25 cellular contexts compared by ENCODE assay signal in the genomic region with DNA sequence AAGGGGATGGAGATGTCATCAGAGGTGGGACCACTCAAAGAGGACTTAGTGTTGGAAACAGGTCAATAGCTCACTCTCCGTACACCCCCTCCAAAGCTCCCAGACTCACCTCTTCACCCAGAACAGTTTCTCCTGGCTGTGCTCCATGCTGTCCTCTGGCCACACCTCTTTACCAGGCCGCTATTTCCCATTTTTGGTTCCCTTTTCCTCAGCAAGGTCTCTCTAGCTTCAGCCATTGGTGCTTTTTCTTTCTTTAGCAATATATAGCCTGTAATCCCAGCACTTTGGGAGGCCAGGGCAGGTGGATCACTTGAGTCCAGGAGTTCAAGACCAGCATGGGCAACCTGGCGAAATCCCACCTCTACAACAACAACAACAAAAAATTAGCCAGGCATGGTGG.
A peak's percentile ranks its signal among the peaks of the same experiment; 100 is the strongest.
DNase-seq lines count a peak whose midpoint lies in the region; ATAC-seq and TF ChIP-seq lines count a peak whose summit lies in the region.
"Had no signal": no experiment of that assay in that cellular context is flagged by ENCODE, and none has a peak within 500 bp of the region (broad histone marks: within the 10 kb centered on the region; RNA-seq: fewer than 3 reads in every experiment).

No MANE protein-coding gene starts in this region.

- intact Hi-C loops in Right ventricle myocardium superior (cut with DNase I), result loop anchor here (10.0 kb wide), 1 partner anchor 893 kb away; no protein-coding TSS in a partner anchor
- intact Hi-C loops in Panc1 (cut with micrococcal nuclease; ENCODE audit: unreplicated experiment), result loop anchor here (5.0 kb wide), 3 partner anchors 34 to 256 kb away; no protein-coding TSS in a partner anchor
- intact Hi-C loops in activated CD4-positive, alpha-beta T cell treated with anti-CD3 and anti-CD28 coated beads for 36 hours (cut with DNase I, micrococcal nuclease), result loop anchor here (2.0 to 10.0 kb wide), 5 partner anchors 141 to 299 kb away; no protein-coding TSS in a partner anchor

- TF ChIP-seq CTCF in right atrium auricular region (IDR thresholded peaks at IDR 0.05) (no peak), Panc1 (IDR thresholded peaks at IDR 0.05) (no peak)

- H3K4me3 ChIP-seq in right atrium auricular region, result no peak overlapping the region
- H3K4me3 ChIP-seq in Panc1 (ENCODE audit: low read depth in 2 of 2, low read length in 2 of 2), result no peak overlapping the region
- H3K4me3 ChIP-seq: GM12878, hepatocyte, pancreas, smooth muscle cell, testis had no signal

- in situ Hi-C loops in Panc1 (cut with HindIII; ENCODE audit: low pct_unique_long_range_greater_than_20kb, low sequenced_read_pairs), result no loop called here

- CTCF ChIA-PET in Panc1 (lab: Charles Lee), result interaction anchor here (0.6 kb wide), 3 partner anchors 30 to 226 kb away, joined by 3 to 9 read pairs (median 3); no protein-coding TSS in a partner anchor
- CTCF ChIA-PET in activated CD4-positive, alpha-beta T cell treated with anti-CD3 and anti-CD28 coated beads for 36 hours (lab: Charles Lee), result no interaction called here

- POLR2A ChIA-PET in Panc1 (lab: Charles Lee), result no interaction called here
- POLR2A ChIA-PET in activated CD4-positive, alpha-beta T cell treated with anti-CD3 and anti-CD28 coated beads for 36 hours (lab: Charles Lee), result no interaction called here

- no peaks in the 10 kb centered on the region for H3K36me3 Mint-ChIP-seq in activated CD4-positive, alpha-beta T cell treated with anti-CD3 and anti-CD28 coated beads for 36 hours (ENCODE audit: low read depth)

- peaks cover 14% of the 10 kb centered on the region for H3K4me1 Mint-ChIP-seq in activated CD4-positive, alpha-beta T cell treated with anti-CD3 and anti-CD28 coated beads for 36 hours

- DNase-seq in Right ventricle myocardium superior, result no peak
- DNase-seq in right atrium auricular region (ENCODE audit: low spot score), result no peak
- no peak for DNase-seq in Panc1 (ENCODE audit: low read depth, low spot score)
- peak; percentile 29 for DNase-seq in islet precursor cell
- DNase-seq in activated CD4-positive, alpha-beta T cell treated with anti-CD3 and anti-CD28 coated beads for 36 hours, result no peak
- DNase-seq in NCI-H446 (lab: John Stamatoyannopoulos, UW), result no peak
- DNase-seq in stimulated activated CD4-positive, alpha-beta T cell treated with anti-CD3 and anti-CD28 coated beads, Interleukin-2, amount 100 ng/mL, for 24 hours, result no peak
- DNase-seq: activated CD4-positive, alpha-beta T cell treated with anti-CD3 and anti-CD28 coated beads for 48 hours; activated naive CD4-positive, alpha-beta T cell treated with anti-CD3 and anti-CD28 coated beads, Interleukin-2, amount 50 U/mL, for 16 hours; BE2C; mesenchymal stem cell; NCI-H1417; NCI-H2029; NCI-H526; pancreas; retina; stimulated activated CD4-positive, alpha-beta T cell treated with anti-CD3 and anti-CD28 coated beads, Interleukin-1b, Interleukin-23, amount 100 ng/mL, for 48 hours; stimulated activated naive CD8-positive, alpha-beta T cell treated with anti-CD3 and anti-CD28 coated beads, Interleukin-15, Interleukin-2, amounts not matched to agents 100 U/mL and 50 U/mL, for 24 hours; testis had no signal

- no peaks in the 10 kb centered on the region for H3K9me3 ChIP-seq in right atrium auricular region
- H3K9me3 ChIP-seq in Panc1 (ENCODE audit: control insufficient read depth, insufficient read depth, low read depth, low read length), result peaks cover 19% of the 10 kb centered on the region; the same call in 1 of the 2 replicates
- H3K9me3 ChIP-seq: BE2C, breast epithelium, pancreas, testis had no signal

- H3K4me1 ChIP-seq in right atrium auricular region (peaks cover 0 to 10% of the 10 kb centered on the region in 2 donors), Panc1 (ENCODE audit: control insufficient read depth, insufficient read depth, low read length) (peaks cover 70% of the 10 kb centered on the region)
- H3K4me1 ChIP-seq: BE2C, breast epithelium, pancreas, testis had no signal

- peaks cover under 1% of the 10 kb centered on the region for H3K27me3 Mint-ChIP-seq in activated CD4-positive, alpha-beta T cell treated with anti-CD3 and anti-CD28 coated beads for 36 hours

- H3K27me3 ChIP-seq in right atrium auricular region, result no peaks in the 10 kb centered on the region
- no peaks in the 10 kb centered on the region for H3K27me3 ChIP-seq in Panc1 (ENCODE audit: control insufficient read depth, insufficient read depth, low read length)
- H3K27me3 ChIP-seq: BE2C, breast epithelium, hepatocyte, pancreas, testis had no signal

- no peak overlapping the region for H3K27ac ChIP-seq in right atrium auricular region
- H3K27ac ChIP-seq in Panc1 (ENCODE audit: low read length), result peak overlapping the region; percentile 100
- H3K27ac ChIP-seq: breast epithelium, hepatocyte, pancreas, testis had no signal

- ATAC-seq in Right ventricle myocardium superior (ENCODE audit: poor library complexity) (peak; percentile 24), Panc1 (no peak)
- no peak for ATAC-seq in activated CD4-positive, alpha-beta T cell treated with anti-CD3 and anti-CD28 coated beads for 36 hours
- ATAC-seq: activated T-helper 17 cell treated with anti-CD3 and anti-CD28 coated beads, Interleukin-2, amount 50 U/mL, for 72 hours; GM12878; left colon; stimulated activated naive CD8-positive, alpha-beta T cell treated with anti-CD3 and anti-CD28 coated beads, Interleukin-15, Interleukin-2, amounts not matched to agents 100 U/mL and 50 U/mL, for 24 hours had no signal

- H3K9me3 Mint-ChIP-seq in activated CD4-positive, alpha-beta T cell treated with anti-CD3 and anti-CD28 coated beads for 36 hours (ENCODE audit: low read depth), result no peaks in the 10 kb centered on the region
- H3K9me3 Mint-ChIP-seq: activated T-helper 17 cell treated with anti-CD3 and anti-CD28 coated beads, Interleukin-2, amount 50 U/mL, for 72 hours had no signal

- no peak overlapping the region for H3K4me3 Mint-ChIP-seq in activated CD4-positive, alpha-beta T cell treated with anti-CD3 and anti-CD28 coated beads for 36 hours
- H3K4me3 Mint-ChIP-seq: activated T-helper 17 cell treated with anti-CD3 and anti-CD28 coated beads, Interleukin-2, amount 50 U/mL, for 72 hours had no signal

- no peaks in the 10 kb centered on the region for H3K36me3 ChIP-seq in right atrium auricular region
- H3K36me3 ChIP-seq in Panc1 (ENCODE audit: control insufficient read depth, insufficient read depth, low read length), result no peaks in the 10 kb centered on the region
- H3K36me3 ChIP-seq: BE2C, breast epithelium, pancreas had no signal

- BruUV-seq in Panc1 (replicated peaks; lab: Mats Ljungman, UMichigan), result no TSS peak

- no peak overlapping the region for H3K27ac Mint-ChIP-seq in activated CD4-positive, alpha-beta T cell treated with anti-CD3 and anti-CD28 coated beads for 36 hours
